In genomic region chr6:40482532-40482931, GRCh38 we compare ENCODE assay signal across 21 cellular contexts.
DNase-seq lines count a peak whose midpoint lies in the region; ATAC-seq, FAIRE-seq and TF ChIP-seq lines count a peak whose summit lies in the region.
"Had no signal": no experiment of that assay in that cellular context is flagged by ENCODE, and none has a peak within 500 bp of the region (broad histone marks: within the 10 kb centered on the region; RNA-seq: fewer than 3 reads in every experiment).

No MANE protein-coding gene starts in this region.

- no peaks in the 10 kb centered on the region for H3K79me1 ChIP-seq in H9 (ENCODE audit: insufficient read depth, low read depth, low read length, poor library complexity, severe bottlenecking)
- H3K79me1 ChIP-seq in mesendoderm (ENCODE audit: low read length): no peaks in the 10 kb centered on the region

- H3K4me1 ChIP-seq in BLaER1 treated with 17β-estradiol and CSF1 and Interleukin-3, amounts not matched to agents 10 nM and 100 nM: peaks cover 7 to 55% (median 25%) of the 10 kb centered on the region in 10 experiments
- H3K4me1 ChIP-seq in H9 (ENCODE audit: insufficient read depth, low read length) (peaks cover 4% of the 10 kb centered on the region; the same call in 1 of the 2 replicates), K562 (replicated peaks in 1 of 2; ENCODE audit: control insufficient read depth in 2 of 2, insufficient read depth in 2 of 2, low read length in 2 of 2) (no peaks in the 10 kb centered on the region), mesendoderm (ENCODE audit: control insufficient read depth, low read depth, low read length) (peaks cover 3% of the 10 kb centered on the region)

- no peaks in the 10 kb centered on the region for H3K9me1 ChIP-seq in K562 (ENCODE audit: control insufficient read depth, insufficient read depth, low read length)

- H4K8ac ChIP-seq in H9 (replicated peaks; ENCODE audit: insufficient read length, low read depth, low read length): no peak overlapping the region
- H4K8ac ChIP-seq in mesendoderm (ENCODE audit: low read depth, low read length): no peak overlapping the region

- peak overlapping the region in 8 of 11 experiments; percentile 15 to 56 (median 46); a peak in 14 of 22 replicates for H3K4me2 ChIP-seq in BLaER1 treated with 17β-estradiol and CSF1 and Interleukin-3, amounts not matched to agents 10 nM and 100 nM
- H3K4me2 ChIP-seq in H9 (ENCODE audit: insufficient read depth, insufficient read length, low read length) (no peak overlapping the region), K562 (ENCODE audit: insufficient read depth, low read length) (no peak overlapping the region), mesendoderm (ENCODE audit: low read length) (no peak overlapping the region)

- no peak overlapping the region for H3K9ac ChIP-seq in BLaER1 treated with 17β-estradiol and CSF1 and Interleukin-3, amounts not matched to agents 10 nM and 100 nM
- H3K9ac ChIP-seq in H9 (ENCODE audit: extremely low read depth, insufficient read length, low read length) (no peak overlapping the region), K562 (ENCODE audit: insufficient read depth in 1 of 2, low read depth in 2 of 2, low read length in 2 of 2) (no peak overlapping the region), mesendoderm (ENCODE audit: low read length) (no peak overlapping the region)

- no peak overlapping the region for H2AK5ac ChIP-seq in H9 (ENCODE audit: insufficient read length, low read length)
- H2AK5ac ChIP-seq in mesendoderm (ENCODE audit: low read length): no peak overlapping the region

- TF ChIP-seq POLR2A in K562 (conservative IDR thresholded peaks at IDR 0.05) (no peak), H54 (IDR thresholded peaks at IDR 0.05; ENCODE audit: low read depth, low read length) (no peak)

- H3K23me2 ChIP-seq in H9 (ENCODE audit: insufficient read length, low read depth, low read length, poor library complexity, severe bottlenecking): no peaks in the 10 kb centered on the region

- no peak for TF ChIP-seq CTCF in H9 (conservative IDR thresholded peaks at IDR 0.05)
- no peak for TF ChIP-seq CTCF in K562 (IDR thresholded peaks at IDR 0.05 in 2 of 3, conservative IDR thresholded peaks at IDR 0.05 in 1 of 3; ENCODE audit: insufficient read depth in 2 of 3, low read depth in 1 of 3, low read length in 3 of 3)

- CTCF ChIA-PET in K562 (lab: Yijun Ruan, JAX; ENCODE audit: low intra/inter-chr PET ratio): no interaction called here

- H4K20me1 ChIP-seq in BLaER1 treated with 17β-estradiol and CSF1 and Interleukin-3, amounts not matched to agents 10 nM and 100 nM: peaks cover 0 to 89% (median 0%) of the 10 kb centered on the region in 11 experiments; a peak in 7 of 22 replicates
- H4K20me1 ChIP-seq in H9 (ENCODE audit: control insufficient read depth, insufficient read depth, insufficient read length) (no peaks in the 10 kb centered on the region), K562 (replicated peaks; ENCODE audit: control insufficient read depth, insufficient read depth, low read length) (peaks cover 4% of the 10 kb centered on the region)

- H2BK15ac ChIP-seq in H9 (ENCODE audit: low read depth, low read length) (no peak overlapping the region), mesendoderm (replicated peaks; ENCODE audit: low read depth) (no peak overlapping the region)

- TF ChIP-seq EP300 in K562 (IDR thresholded peaks at IDR 0.05; ENCODE audit: low read length): no peak

- no peaks in the 10 kb centered on the region for H3K9me3 ChIP-seq in BLaER1 treated with 17β-estradiol and CSF1 and Interleukin-3, amounts not matched to agents 10 nM and 100 nM (replicated peaks in 1 of 11)
- H3K9me3 ChIP-seq in H9 (ENCODE audit: control insufficient read depth, low read depth, low read length): no peaks in the 10 kb centered on the region
- no peaks in the 10 kb centered on the region for H3K9me3 ChIP-seq in K562 (replicated peaks; ENCODE audit: control insufficient read depth, insufficient read depth, low read depth, low read length)
- H3K9me3 ChIP-seq: mucosa of descending colon, tibial artery had no signal

- H3K36me3 Mint-ChIP-seq in H9 (ENCODE audit: insufficient read depth in 1 of 3, low read depth in 3 of 3): no peaks in the 10 kb centered on the region

- H2BK12ac ChIP-seq in H9 (ENCODE audit: insufficient read length, low read depth, low read length): no peak overlapping the region

- H3K4me1 Mint-ChIP-seq in H9: peaks cover 8 to 21% of the 10 kb centered on the region in 2 experiments

- H4K91ac ChIP-seq in H9 (ENCODE audit: insufficient read length, low read depth, low read length): no peak overlapping the region

- no peak overlapping the region for H2BK5ac ChIP-seq in H9 (ENCODE audit: insufficient read length, low read length)
- H2BK5ac ChIP-seq in mesendoderm (ENCODE audit: low read length): no peak overlapping the region

- no peak overlapping the region for H3K14ac ChIP-seq in H9 (ENCODE audit: insufficient read depth, low read length)

- H3K56ac ChIP-seq in H9 (ENCODE audit: insufficient read length, low read depth, low read length) (no peak overlapping the region), mesendoderm (ENCODE audit: low read length) (no peak overlapping the region)

- H3K18ac ChIP-seq in H9 (ENCODE audit: insufficient read length, low read depth, low read length) (no peak overlapping the region), mesendoderm (ENCODE audit: low read length) (no peak overlapping the region)

- H3K79me2 ChIP-seq in H9 (ENCODE audit: insufficient read depth, low read length) (no peaks in the 10 kb centered on the region), K562 (ENCODE audit: control insufficient read depth, insufficient read depth, low read length) (no peaks in the 10 kb centered on the region), mesendoderm (ENCODE audit: control insufficient read depth, insufficient read depth, low read length) (no peaks in the 10 kb centered on the region)

- in situ Hi-C loops in K562 (cut with MboI): no loop called here

- no peaks in the 10 kb centered on the region for H3K36me3 ChIP-seq in BLaER1 treated with 17β-estradiol and CSF1 and Interleukin-3, amounts not matched to agents 10 nM and 100 nM
- H3K36me3 ChIP-seq in K562 (ENCODE audit: control insufficient read depth, insufficient read depth, low read length): no peaks in the 10 kb centered on the region
- H3K36me3 ChIP-seq in mesendoderm (ENCODE audit: control insufficient read depth, insufficient read depth, low read length): no peaks in the 10 kb centered on the region
- H3K36me3 ChIP-seq: tibial artery had no signal

- POLR2A ChIA-PET in K562 (lab: Yijun Ruan, JAX): interaction anchor here (0.6 kb wide), 1 partner anchor 16 kb away, joined by 3 read pairs; no protein-coding TSS in a partner anchor

- DNase-seq in H9 (peak; percentile 39), K562 (ENCODE audit: extremely low read depth in 1 of 4, low spot score in 3 of 4) (peak in 2 of 4 experiments; percentile 23 to 26), mesendoderm (peak; percentile 28), H54 (ENCODE audit: insufficient read length, low spot score) (no peak), GDM1 (lab: John Stamatoyannopoulos, UW) (no peak), NCI-H2107 (lab: John Stamatoyannopoulos, UW) (no peak)
- DNase-seq in activated CD4-positive, CD25-positive, alpha-beta regulatory T cell (lab: John Stamatoyannopoulos, UW): no peak
- DNase-seq: activated CD4-positive, CD25-positive, alpha-beta regulatory T cell treated with anti-CD3 and anti-CD28 coated beads, Interleukin-2, amount 50 U/mL, for 72 hours; activated naive CD4-positive, alpha-beta T cell treated with anti-CD3 and anti-CD28 coated beads for 36 hours; effector CD4-positive, alpha-beta T cell; IMR-90; mucosa of descending colon; NCI-H226; stimulated activated CD4-positive, alpha-beta T cell treated with anti-CD3 and anti-CD28 coated beads, Interleukin-4, amount 100 ng/mL, for 24 hours; stimulated activated CD8-positive, alpha-beta memory T cell treated with anti-CD3 and anti-CD28 coated beads, Interleukin-4, amount 100 ng/mL, for 48 hours; T-helper 2 cell; tibial artery had no signal

- H3K23ac ChIP-seq in H9 (ENCODE audit: insufficient read length, low read depth, low read length) (no peak overlapping the region), mesendoderm (ENCODE audit: low read length) (no peak overlapping the region)

- no peak overlapping the region for H2BK20ac ChIP-seq in H9 (ENCODE audit: low read depth, low read length, poor library complexity, severe bottlenecking)

- H3K9me3 Mint-ChIP-seq in H9: no peaks in the 10 kb centered on the region
- H3K9me3 Mint-ChIP-seq: activated naive CD4-positive, alpha-beta T cell treated with anti-CD3 and anti-CD28 coated beads for 36 hours had no signal

- no peak overlapping the region for H2AFZ ChIP-seq in H9 (ENCODE audit: low read length)
- H2AFZ ChIP-seq in K562 (ENCODE audit: low read depth, low read length): no peak overlapping the region

- TF ChIP-seq RAD21 in K562 (CRISPR knock-in tag; conservative IDR thresholded peaks at IDR 0.05 in 1 of 2, IDR thresholded peaks at IDR 0.05 in 1 of 2): no peak

- H3K27me3 ChIP-seq in BLaER1 treated with 17β-estradiol and CSF1 and Interleukin-3, amounts not matched to agents 10 nM and 100 nM: no peaks in the 10 kb centered on the region
- H3K27me3 ChIP-seq in H9 (ENCODE audit: insufficient read depth, low read length) (no peaks in the 10 kb centered on the region), K562 (ENCODE audit: control insufficient read depth in 2 of 2, insufficient read depth in 2 of 2, low read length in 2 of 2) (peaks cover 3 to 37% of the 10 kb centered on the region in 2 experiments; a peak in 4 of 5 replicates), mesendoderm (ENCODE audit: insufficient read depth, low read length, poor library complexity) (no peaks in the 10 kb centered on the region)

- BruUV-seq in K562 (replicated peaks; lab: Mats Ljungman, UMichigan): no TSS peak

- H3K27ac ChIP-seq in BLaER1 treated with 17β-estradiol and CSF1 and Interleukin-3, amounts not matched to agents 10 nM and 100 nM: no peak overlapping the region
- H3K27ac ChIP-seq in H9 (ENCODE audit: insufficient read length, low read depth, low read length) (no peak overlapping the region), K562 (ENCODE audit: extremely low read depth, low read depth, low read length) (no peak overlapping the region), mesendoderm (ENCODE audit: low read depth, low read length) (no peak overlapping the region)
- H3K27ac ChIP-seq: tibial artery had no signal

- FAIRE-seq in K562 (lab: Jason Lieb, UNC) (no peak), H54 (lab: Jason Lieb, UNC) (no peak)
- FAIRE-seq: bronchial epithelial cell, D721Med had no signal

- intact Hi-C loops in K562 (cut with micrococcal nuclease): no loop called here

- ATAC-seq in K562: no peak
- ATAC-seq: mucosa of descending colon, Right ventricle myocardium inferior had no signal

- no peak overlapping the region for H4K5ac ChIP-seq in H9 (ENCODE audit: insufficient read length, low read depth, low read length)
- no peak overlapping the region for H4K5ac ChIP-seq in mesendoderm (ENCODE audit: low read length)

- peaks cover 20% of the 10 kb centered on the region for H3K27me3 Mint-ChIP-seq in H9 (ENCODE audit: low read depth)

- H3T11ph ChIP-seq in H9 (ENCODE audit: low read length): no peak overlapping the region

- WGBS in H9 (ENCODE audit: extremely low coverage, insufficient read length, low lambda C conversion rate): no CpG with 5 or more reads among the region's 7 CpGs
- WGBS in K562 (ENCODE audit: insufficient coverage, low coverage, missing lambda C conversion rate): 0% methylated on average over 7 of the region's 7 CpGs
- no CpG with 5 or more reads among the region's 7 CpGs for WGBS in mesendoderm (ENCODE audit: extremely low coverage, insufficient coverage, low lambda C conversion rate)

- H3K4me3 ChIP-seq in BLaER1 treated with 17β-estradiol and CSF1 and Interleukin-3, amounts not matched to agents 10 nM and 100 nM: no peak overlapping the region
- H3K4me3 ChIP-seq in K562: no peak overlapping the region
- H3K4me3 ChIP-seq in mesendoderm (ENCODE audit: low read length): no peak overlapping the region
- H3K4me3 ChIP-seq: mucosa of descending colon, tibial artery had no signal

- H3K4ac ChIP-seq in H9 (ENCODE audit: low read depth, low read length) (no peak overlapping the region), mesendoderm (ENCODE audit: low read depth, low read length) (no peak overlapping the region)

- H3K4me3 Mint-ChIP-seq in H9: no peak overlapping the region
- H3K4me3 Mint-ChIP-seq: activated naive CD4-positive, alpha-beta T cell treated with anti-CD3 and anti-CD28 coated beads for 36 hours had no signal

- H2BK120ac ChIP-seq in H9 (ENCODE audit: low read depth, low read length, poor library complexity, severe bottlenecking) (no peak overlapping the region), mesendoderm (ENCODE audit: low read depth, low read length) (no peak overlapping the region)

- no peak overlapping the region for H3K27ac Mint-ChIP-seq in H9
- H3K27ac Mint-ChIP-seq: activated naive CD4-positive, alpha-beta T cell treated with anti-CD3 and anti-CD28 coated beads for 36 hours had no signal

Comparison
In these comparisons a context has a peak if more than half of its experiments do, and no peak if none do; other contexts are left out.
1. H3K4me2 ChIP-seq: peak in BLaER1 treated with 17β-estradiol and CSF1 and Interleukin-3, amounts not matched to agents 10 nM and 100 nM (8 of 11); none in H9 (single experiment), K562 (single experiment) and mesendoderm (single experiment).
2. DNase-seq: peak in H9 (single experiment) and mesendoderm (single experiment); none in H54 (single experiment), GDM1 (single experiment), NCI-H2107 (single experiment) and activated CD4-positive, CD25-positive, alpha-beta regulatory T cell (0 of 4).